ENCODE assay signal across 10 cellular contexts in genomic region chr5:151023651-151024050, GRCh38. TPM values are rescaled to one million over a fixed set of nuclear protein-coding genes. Genes with fewer than 3 reads are reported as not detected.
DNase-seq lines count a peak whose midpoint lies in the region; ATAC-seq, FAIRE-seq and TF ChIP-seq lines count a peak whose summit lies in the region.
"Had no signal": no experiment of that assay in that cellular context is flagged by ENCODE, and none has a peak within 500 bp of the region (broad histone marks: within the 10 kb centered on the region; RNA-seq: fewer than 3 reads in every experiment).

No MANE protein-coding gene starts in this region.

- no peaks in the 10 kb centered on the region for H4K20me1 ChIP-seq in endothelial cell of umbilical vein (replicated peaks; ENCODE audit: control insufficient read depth, extremely low read depth, insufficient read depth, low read length)

- intact Hi-C loops in endothelial cell of umbilical vein (cut with micrococcal nuclease), result loop anchor here (1.0 kb wide), 1 partner anchor 15 kb away; no protein-coding TSS in a partner anchor
- intact Hi-C loops in right lobe of liver (cut with DNase I), result no loop called here

- no TSS peak for BruUV-seq in endothelial cell of umbilical vein (replicated peaks; lab: Mats Ljungman, UMichigan)

- peaks cover 23% of the 10 kb centered on the region for H3K27me3 Mint-ChIP-seq in nephron progenitor cell (ENCODE audit: low read depth, poor library complexity)

- no peak overlapping the region for H3K4me3 Mint-ChIP-seq in nephron progenitor cell

- H3K36me3 Mint-ChIP-seq in nephron progenitor cell (ENCODE audit: low read depth), result peaks cover 27% of the 10 kb centered on the region

- no peaks in the 10 kb centered on the region for H3K9me3 Mint-ChIP-seq in nephron progenitor cell

- TF ChIP-seq CTCF in endothelial cell of umbilical vein (IDR thresholded peaks at IDR 0.05; ENCODE audit: extremely low read depth in 1 of 2, insufficient read depth in 1 of 2, low read depth in 1 of 2, low read length in 2 of 2) (no peak), right lobe of liver (IDR thresholded peaks at IDR 0.05) (no peak), thoracic aorta (IDR thresholded peaks at IDR 0.05) (no peak), nephron progenitor cell (IDR thresholded peaks at IDR 0.05) (no peak)

- H3K4me1 Mint-ChIP-seq in nephron progenitor cell, result peaks cover 20% of the 10 kb centered on the region

- ATAC-seq in right lobe of liver (peak; percentile 6 to 19 (median 10)), thoracic aorta (ENCODE audit: insufficient number of reproducible peaks, low FRiP score, low read depth) (peak; percentile 41), GM21360 (IDR thresholded peaks at IDR 0.05; ENCODE audit: unreplicated experiment) (no peak)

- no peaks in the 10 kb centered on the region for H3K9me3 ChIP-seq in MG63
- H3K9me3 ChIP-seq in endothelial cell of umbilical vein (replicated peaks; ENCODE audit: control insufficient read depth, insufficient read depth, low read length), result no peaks in the 10 kb centered on the region
- H3K9me3 ChIP-seq in right lobe of liver, result no peaks in the 10 kb centered on the region
- no peaks in the 10 kb centered on the region for H3K9me3 ChIP-seq in thoracic aorta

- no peak for TF ChIP-seq POLR2A in endothelial cell of umbilical vein (IDR thresholded peaks at IDR 0.05; ENCODE audit: low read depth, low read length)
- no peak for TF ChIP-seq POLR2A in right lobe of liver (IDR thresholded peaks at IDR 0.05)

- no peaks in the 10 kb centered on the region for H3K9me1 ChIP-seq in endothelial cell of umbilical vein (replicated peaks; ENCODE audit: control insufficient read depth, extremely low read depth, insufficient read depth, low read length)

- 16% methylated on average over 4 of the region's 8 CpGs for WGBS in right lobe of liver (ENCODE audit: insufficient coverage, low coverage, low lambda C conversion rate, missing lambda C conversion rate)

- no peak overlapping the region for H3K4me2 ChIP-seq in endothelial cell of umbilical vein (ENCODE audit: insufficient read depth, low read length)

- CTCF ChIA-PET in endothelial cell of umbilical vein (lab: Charles Lee), result interaction anchor here (0.8 to 4.2 kb wide), 6 partner anchors 12 to 92 kb away, joined by 3 to 21 read pairs (median 5); no protein-coding TSS in a partner anchor

- H3K27ac ChIP-seq in endothelial cell of umbilical vein (ENCODE audit: insufficient read depth, low read depth, low read length) (peak overlapping the region; percentile 2), right lobe of liver (peak overlapping the region; percentile 96 to 98 (median 97)), thoracic aorta (peak overlapping the region; percentile 82 to 98)

- DNase-seq in MG63 (peak; percentile 97), endothelial cell of umbilical vein (ENCODE audit: low read depth, low spot score) (peak; percentile 81), right lobe of liver (peak in 2 of 3 donors; percentile 65 to 69), thoracic aorta (ENCODE audit: low spot score) (no peak), COR-L47 (lab: John Stamatoyannopoulos, UW) (no peak), EL (no peak), nephron progenitor cell (no peak)
- DNase-seq: cerebellar nuclear complex, NCI-H1417 treated with DMSO at 0.1 percent for 48 hours had no signal

- H3K79me2 ChIP-seq in endothelial cell of umbilical vein (ENCODE audit: control insufficient read depth, insufficient read depth, low read length), result no peaks in the 10 kb centered on the region

- H3K27ac Mint-ChIP-seq in nephron progenitor cell, result no peak overlapping the region

- no peaks in the 10 kb centered on the region for H3K27me3 ChIP-seq in MG63
- H3K27me3 ChIP-seq in endothelial cell of umbilical vein (ENCODE audit: control insufficient read depth in 2 of 2, insufficient read depth in 2 of 2, low read length in 2 of 2), result peaks cover 0 to 6% of the 10 kb centered on the region in 2 experiments
- no peaks in the 10 kb centered on the region for H3K27me3 ChIP-seq in right lobe of liver
- H3K27me3 ChIP-seq in thoracic aorta (replicated peaks; ENCODE audit: insufficient read depth), result no peaks in the 10 kb centered on the region

- H3K9ac ChIP-seq in endothelial cell of umbilical vein (replicated peaks; ENCODE audit: extremely low read depth, insufficient read depth, low read length), result no peak overlapping the region

- dilution Hi-C loops in endothelial cell of umbilical vein (cut with MboI; ENCODE audit: extremely low pct_ligation_motif_present, low sequenced_read_pairs), result no loop called here

- POLR2A ChIA-PET in endothelial cell of umbilical vein (lab: Charles Lee), result no interaction called here

- H2AFZ ChIP-seq in endothelial cell of umbilical vein (ENCODE audit: low read depth, low read length), result no peak overlapping the region

- peak; percentile 92 for FAIRE-seq in endothelial cell of umbilical vein (lab: Jason Lieb, UNC)

- H3K36me3 ChIP-seq in MG63 (peaks cover 14% of the 10 kb centered on the region), endothelial cell of umbilical vein (ENCODE audit: control insufficient read depth in 2 of 2, extremely low read depth in 1 of 2, insufficient read depth in 2 of 2, low read length in 2 of 2) (peaks cover 0 to 8% of the 10 kb centered on the region in 2 experiments), right lobe of liver (peaks cover 0 to 38% (median 26%) of the 10 kb centered on the region in 4 donors), thoracic aorta (peaks cover 33% of the 10 kb centered on the region)

- H3K4me1 ChIP-seq in endothelial cell of umbilical vein (ENCODE audit: control insufficient read depth, extremely low read depth, insufficient read depth, low read length) (peaks cover 24% of the 10 kb centered on the region), right lobe of liver (peaks cover 0 to 58% (median 20%) of the 10 kb centered on the region in 4 donors), thoracic aorta (ENCODE audit: control insufficient read depth in 1 of 2, low read depth in 2 of 2) (peaks cover 40 to 54% of the 10 kb centered on the region in 2 donors)

- H3K4me3 ChIP-seq in MG63 (no peak overlapping the region), endothelial cell of umbilical vein (replicated peaks in 1 of 3; ENCODE audit: insufficient read depth in 1 of 3, low read depth in 1 of 3, low read length in 3 of 3) (no peak overlapping the region), right lobe of liver (peak overlapping the region in 2 of 3 donors; percentile 4 to 82), thoracic aorta (peak overlapping the region; percentile 88)

TF ChIP-seq in endothelial cell of umbilical vein, 7 proteins besides CTCF, POLR2A, EP300 and RAD21:
- peak; percentile 36 for TF ChIP-seq POLR2AphosphoS5 (IDR thresholded peaks at IDR 0.05; ENCODE audit: insufficient read depth, low read depth, low read length)
- no peak for TF ChIP-seq MYC (IDR thresholded peaks at IDR 0.05; ENCODE audit: low read depth, low read length)
- TF ChIP-seq JUN (IDR thresholded peaks at IDR 0.05; ENCODE audit: borderline replicate concordance, insufficient read depth, insufficient read length, low read depth), result no peak

RNA-seq across cellular contexts. Expression of gene GPX3, which starts 3.3 kb away (rescaled TPM):
- 2.3 and 5.6 TPM in 2 replicates for total RNA-seq in MG63 (2014; rRNA removed; shearing (Covaris generic); ENCODE audit: low replicate concordance)
- total RNA-seq in endothelial cell of umbilical vein (3.5 and 5.1 TPM in 2 replicates), right lobe of liver (100 to 1,000 TPM; 192 to 869 (median 343) TPM), thoracic aorta (1,000 to 10,000 TPM; 1,240 to 1,874 TPM)
- 17.1 and 17.7 TPM in 2 replicates for polyA plus RNA-seq in endothelial cell of umbilical vein
- 10.6 and 11.1 TPM in 2 replicates for polyA plus RNA-seq in endothelial cell of umbilical vein (2011; cell fraction: cytosol; rRNA removed)
- polyA plus RNA-seq in endothelial cell of umbilical vein (2011; cell fraction: nucleus; rRNA removed), result 3.2 TPM in 2 replicates
- polyA plus RNA-seq in endothelial cell of umbilical vein (2012), result 3.9 and 4.2 TPM in 2 replicates
- polyA minus RNA-seq in endothelial cell of umbilical vein, result 17.1 and 22.3 TPM in 2 replicates
- not detected for polyA minus RNA-seq in endothelial cell of umbilical vein (2011; cell fraction: cytosol; rRNA and poly(A)+ RNA removed)
- polyA minus RNA-seq in endothelial cell of umbilical vein (2011; cell fraction: nucleus; rRNA and poly(A)+ RNA removed), result 1.4 and 1.7 TPM in 2 replicates

RNA-seq across cellular contexts. Expression of gene TNIP1, which starts 57.2 kb away (rescaled TPM):
- 74.2 and 76.6 TPM in 2 replicates for total RNA-seq in MG63 (2014; rRNA removed; shearing (Covaris generic); ENCODE audit: low replicate concordance)
- total RNA-seq in endothelial cell of umbilical vein (87.0 and 96.8 TPM in 2 replicates), right lobe of liver (100 to 1,000 TPM in 1 of 6 experiments, 10 to 100 TPM in 5; 70.1 to 155 (median 79.1) TPM), thoracic aorta (100 to 1,000 TPM in 1 of 2 donors, 10 to 100 TPM in 1; 77.4 to 103 TPM)
- polyA plus RNA-seq in endothelial cell of umbilical vein, result 37.2 and 43.0 TPM in 2 replicates
- polyA plus RNA-seq in endothelial cell of umbilical vein (2011; cell fraction: cytosol; rRNA removed), result 56.0 and 62.7 TPM in 2 replicates
- polyA plus RNA-seq in endothelial cell of umbilical vein (2011; cell fraction: nucleus; rRNA removed), result 48.3 and 53.2 TPM in 2 replicates
- 50.7 and 56.8 TPM in 2 replicates for polyA plus RNA-seq in endothelial cell of umbilical vein (2012)
- polyA minus RNA-seq in endothelial cell of umbilical vein, result 57.8 and 80.8 TPM in 2 replicates
- 42.1 TPM for polyA minus RNA-seq in endothelial cell of umbilical vein (2011; cell fraction: cytosol; rRNA and poly(A)+ RNA removed)
- 52.3 and 55.6 TPM in 2 replicates for polyA minus RNA-seq in endothelial cell of umbilical vein (2011; cell fraction: nucleus; rRNA and poly(A)+ RNA removed)

Comparison
In these comparisons a context has a peak if more than half of its experiments do, and no peak if none do; other contexts are left out.
1. DNase-seq: peak in MG63 (single experiment), endothelial cell of umbilical vein (single experiment) and right lobe of liver (2 of 3); none in thoracic aorta (single experiment), COR-L47 (single experiment), EL (single experiment) and nephron progenitor cell (single experiment).
2. H3K4me3 ChIP-seq: peak in right lobe of liver (2 of 3) and thoracic aorta (single experiment); none in MG63 (single experiment) and endothelial cell of umbilical vein (0 of 3).
3. H3K27ac ChIP-seq: peak in every context shown above with its lines; median percentile 97 in right lobe of liver; 90 in thoracic aorta; 2 in endothelial cell of umbilical vein.
4. RNA of gene GPX3, which starts 3.3 kb away (total RNA-seq): 1,240 to 1,874 TPM in thoracic aorta and 192 to 869 TPM in right lobe of liver; 2.3 to 5.6 TPM in MG63 and 3.5 to 5.1 TPM in endothelial cell of umbilical vein; every median in the first group is over 10 times any median in the second.